Comparison of ENCODE assay signal across 10 cellular contexts in the genomic region with DNA sequence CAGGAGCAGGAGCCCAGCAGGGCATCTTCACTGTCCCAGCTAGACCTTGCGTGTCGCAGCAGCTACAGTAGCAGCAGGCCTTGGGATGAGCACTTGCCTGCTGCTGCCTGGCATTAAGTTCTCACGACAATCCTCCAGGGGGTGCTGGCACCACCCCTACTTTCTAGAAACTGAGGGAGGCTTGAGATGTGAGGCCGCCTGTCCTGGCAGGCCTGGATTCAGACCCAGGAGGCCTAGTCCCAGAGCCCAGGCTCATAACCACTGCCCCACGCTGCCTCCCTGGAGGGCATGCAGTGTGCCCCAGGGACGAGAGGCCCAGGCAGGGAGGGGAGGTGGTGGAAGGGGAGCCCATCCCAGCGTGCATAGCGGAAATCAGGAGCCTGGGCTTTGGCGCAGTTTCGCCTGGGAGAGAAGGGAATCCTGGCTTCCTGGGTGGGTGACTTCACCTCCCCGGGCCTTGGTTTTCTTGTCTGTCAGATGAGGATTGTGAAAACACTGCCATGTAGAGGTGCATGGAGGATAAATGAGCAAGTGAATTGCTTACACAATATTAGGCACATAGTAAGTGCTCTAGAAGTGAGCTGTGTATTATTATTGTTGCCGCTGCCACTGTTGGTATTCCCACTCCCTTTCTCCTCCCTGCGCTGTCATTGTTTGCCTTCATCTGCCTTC. TPM values are rescaled to one million over a fixed set of nuclear protein-coding genes. Genes with fewer than 3 reads are reported as not detected.
DNase-seq lines count a peak whose midpoint lies in the region; ATAC-seq and TF ChIP-seq lines count a peak whose summit lies in the region.
"Had no signal": no experiment of that assay in that cellular context is flagged by ENCODE, and none has a peak within 500 bp of the region (broad histone marks: within the 10 kb centered on the region; RNA-seq: fewer than 3 reads in every experiment).

No MANE protein-coding gene starts in this region.

- ATAC-seq in GM18873 (IDR thresholded peaks at IDR 0.05; ENCODE audit: low FRiP score, unreplicated experiment) (no peak), HG03175 (IDR thresholded peaks at IDR 0.05; ENCODE audit: unreplicated experiment) (no peak), GM18498 (IDR thresholded peaks at IDR 0.05; ENCODE audit: unreplicated experiment) (no peak), HG03045 (IDR thresholded peaks at IDR 0.05; ENCODE audit: unreplicated experiment) (no peak)

- in situ Hi-C loops in GM23248 (cut with MboI): no loop called here

- H3F3A ChIP-seq in GM23248 (ENCODE audit: insufficient read depth): peaks cover 27% of the 10 kb centered on the region

- H2AFZ ChIP-seq in GM23248: 0 out of 2 replicates have a peak overlapping the region, but pooled peaks have one; percentile 10

- H3K79me2 ChIP-seq in GM23248 (ENCODE audit: insufficient read depth): peaks cover 43% of the 10 kb centered on the region

- H3K27ac ChIP-seq in GM23248 (peak overlapping the region; percentile 92), skin epidermis (peak overlapping the region in 20 of 21 experiments; percentile 36 to 84 (median 76))

- H3K27me3 ChIP-seq in GM23248 (replicated peaks; ENCODE audit: insufficient read depth): no peaks in the 10 kb centered on the region

- H4K20me1 ChIP-seq in GM23248 (ENCODE audit: insufficient read depth): no peaks in the 10 kb centered on the region

- peak overlapping the region; percentile 75 for H3K9ac ChIP-seq in GM23248

- H3K9me2 ChIP-seq in GM23248 (ENCODE audit: insufficient read depth): no peaks in the 10 kb centered on the region

- 14 to 16% methylated on average over 12 to 13 of the region's 13 CpGs for WGBS in GM23248 (ENCODE audit: low coverage in 1 of 2, low lambda C conversion rate in 2 of 2, missing lambda C conversion rate in 2 of 2), 2 experiments

- H3K36me3 ChIP-seq in GM23248 (ENCODE audit: low read depth): no peaks in the 10 kb centered on the region

- H3K4me1 ChIP-seq in GM23248 (ENCODE audit: insufficient read depth): peaks cover 36% of the 10 kb centered on the region

- peak overlapping the region; percentile 27 for H3K4me2 ChIP-seq in GM23248 (ENCODE audit: unreplicated experiment)

- DNase-seq in GM23248 (peak; percentile 79), foreskin fibroblast (peak; percentile 35 to 51)
- DNase-seq: activated CD4-positive, alpha-beta T cell treated with anti-CD3 and anti-CD28 coated beads, Interleukin-2, amount 10 ng/mL, durations not matched to agents 7 days and 5 days had no signal

- peak; percentile 24 for TF ChIP-seq CTCF in foreskin fibroblast (IDR thresholded peaks at IDR 0.05; ENCODE audit: low read depth, low read length)

- H3K9me3 ChIP-seq in GM23248 (ENCODE audit: low read depth): no peaks in the 10 kb centered on the region

- H3K4me3 ChIP-seq in GM23248 (peak overlapping the region; percentile 25), foreskin fibroblast (ENCODE audit: low read depth in 1 of 2, low read length in 2 of 2) (no peak overlapping the region), skin epidermis (no peak overlapping the region)
- H3K4me3 ChIP-seq: lung had no signal

TF ChIP-seq in PFSK-1, 5 proteins besides CTCF, POLR2A, EP300 and RAD21:
- no peak for TF ChIP-seq TAF1 (IDR thresholded peaks at IDR 0.05; ENCODE audit: borderline replicate concordance, insufficient read depth, low read length)
- peak; percentile 95; the same call in 1 of the 2 replicates for TF ChIP-seq SIN3A (IDR thresholded peaks at IDR 0.05; ENCODE audit: borderline replicate concordance, insufficient read depth, low read length)

RNA-seq across cellular contexts. Expression of a gene that starts 26.1 kb away (rescaled TPM):
- total RNA-seq in GM23248 (2014; rRNA removed; shearing (Covaris generic)): 56.4 and 60.8 TPM in 2 replicates
- polyA plus RNA-seq in GM23248 (2016; fragmentation: Nextera tagmentation; extraction: Ambion mirVana): 47.3 and 48.7 TPM in 2 replicates
- polyA plus RNA-seq in PFSK-1 (2012; ENCODE audit: insufficient read length, low read depth): 173 TPM

RNA-seq across cellular contexts. Expression of a gene that starts 40.3 kb away (rescaled TPM):
- 8.9 and 10.1 TPM in 2 replicates for total RNA-seq in GM23248 (2014; rRNA removed; shearing (Covaris generic))
- polyA plus RNA-seq in GM23248 (2016; fragmentation: Nextera tagmentation; extraction: Ambion mirVana): 5.5 and 6.0 TPM in 2 replicates
- 34.0 TPM for polyA plus RNA-seq in PFSK-1 (2012; ENCODE audit: insufficient read length, low read depth)
- total RNA-seq: activated CD4-positive, alpha-beta T cell treated with anti-CD3 and anti-CD28 coated beads, Interleukin-2, amount 10 ng/mL, durations not matched to agents 7 days and 5 days had no signal

RNA-seq across cellular contexts. Expression of a gene that starts 55.7 kb away (rescaled TPM):
- not detected in 2 replicates for total RNA-seq in GM23248 (2014; rRNA removed; shearing (Covaris generic))
- not detected in 2 replicates for polyA plus RNA-seq in GM23248 (2016; fragmentation: Nextera tagmentation; extraction: Ambion mirVana)
- 0.09 TPM for polyA plus RNA-seq in PFSK-1 (2012; ENCODE audit: insufficient read length, low read depth)
- total RNA-seq: activated CD4-positive, alpha-beta T cell treated with anti-CD3 and anti-CD28 coated beads, Interleukin-2, amount 10 ng/mL, durations not matched to agents 7 days and 5 days had no signal
